Comparison of ENCODE assay signal across 18 cellular contexts in genomic region chr17:76718516-76718915, GRCh38. TPM values are rescaled to one million over a fixed set of nuclear protein-coding genes. Genes with fewer than 3 reads are reported as not detected.
DNase-seq lines count a peak whose midpoint lies in the region; ATAC-seq, FAIRE-seq and TF ChIP-seq lines count a peak whose summit lies in the region.
"Had no signal": no experiment of that assay in that cellular context is flagged by ENCODE, and none has a peak within 500 bp of the region (broad histone marks: within the 10 kb centered on the region; RNA-seq: fewer than 3 reads in every experiment).

No MANE protein-coding gene starts in this region.

- no peak for ATAC-seq in K562
- ATAC-seq: GM12878 had no signal

- H2BK5ac ChIP-seq in neuronal stem cell (ENCODE audit: low read length) = no peak overlapping the region

- H4K20me1 ChIP-seq in K562 (replicated peaks; ENCODE audit: control insufficient read depth, insufficient read depth, low read length) = peaks cover 11% of the 10 kb centered on the region; the same call in 1 of the 2 replicates

- no peak overlapping the region for H2BK120ac ChIP-seq in neuronal stem cell (ENCODE audit: low read depth, low read length)

- no peak overlapping the region for H4K91ac ChIP-seq in neuronal stem cell (ENCODE audit: low read depth, low read length, poor library complexity)

- CTCF ChIA-PET in AG04450 (lab: Charles Lee) = no interaction called here
- CTCF ChIA-PET in CD4-positive, alpha-beta memory T cell (lab: Charles Lee; ENCODE audit: partially characterized antibody) = interaction anchor here (0.5 to 3.2 kb wide), 4 partner anchors 14 to 195 kb away, joined by 3 to 10 read pairs (median 6); no protein-coding TSS in a partner anchor
- CTCF ChIA-PET in K562 (lab: Yijun Ruan, JAX; ENCODE audit: low intra/inter-chr PET ratio) = no interaction called here

- no peak for TF ChIP-seq CTCF in AG04450 (IDR thresholded peaks at IDR 0.05; ENCODE audit: low read depth, low read length)
- TF ChIP-seq CTCF in K562 (IDR thresholded peaks at IDR 0.05 in 2 of 3, conservative IDR thresholded peaks at IDR 0.05 in 1 of 3; ENCODE audit: insufficient read depth in 2 of 3, low read depth in 1 of 3, low read length in 3 of 3) = no peak

- no peak overlapping the region for H4K8ac ChIP-seq in neuronal stem cell (ENCODE audit: low read depth, low read length)

- H3K4me1 Mint-ChIP-seq in CD4-positive, alpha-beta memory T cell = peaks cover 29 to 51% (median 40%) of the 10 kb centered on the region in 4 donors

- in situ Hi-C loops in K562 (cut with MboI) = no loop called here
- in situ Hi-C loops in KBM-7 (cut with MboI; ENCODE audit: low pct_unique_long_range_greater_than_20kb, low sequenced_read_pairs) = no loop called here

- no peak overlapping the region for H3K23ac ChIP-seq in neuronal stem cell (ENCODE audit: low read depth, low read length, poor library complexity)

- peaks cover 2% of the 10 kb centered on the region for H3K9me1 ChIP-seq in K562 (ENCODE audit: control insufficient read depth, insufficient read depth, low read length)

- H3K36me3 Mint-ChIP-seq in CD4-positive, alpha-beta memory T cell = peaks cover 67 to 77% of the 10 kb centered on the region in 2 donors

- H3K14ac ChIP-seq in neuronal stem cell (ENCODE audit: low read length) = no peak overlapping the region

- no peak for TF ChIP-seq RAD21 in K562 (CRISPR knock-in tag; conservative IDR thresholded peaks at IDR 0.05 in 1 of 2, IDR thresholded peaks at IDR 0.05 in 1 of 2)

- H2AFZ ChIP-seq in K562 (ENCODE audit: low read depth, low read length) (no peak overlapping the region), neuronal stem cell (ENCODE audit: low read length) (no peak overlapping the region)

- no peak overlapping the region for H3K4ac ChIP-seq in neuronal stem cell (ENCODE audit: low read length)

- no TSS peak for BruUV-seq in K562 (replicated peaks; lab: Mats Ljungman, UMichigan)

- H3K4me1 ChIP-seq in CD4-positive, alpha-beta memory T cell (ENCODE audit: insufficient read depth, low read length) = peaks cover 46% of the 10 kb centered on the region
- H3K4me1 ChIP-seq in K562 (replicated peaks in 1 of 2; ENCODE audit: control insufficient read depth in 2 of 2, insufficient read depth in 2 of 2, low read length in 2 of 2) (peaks cover 18 to 25% of the 10 kb centered on the region in 2 experiments), neuronal stem cell (ENCODE audit: control insufficient read depth in 2 of 2, insufficient read depth in 1 of 2, low read depth in 1 of 2, low read length in 2 of 2) (no peaks in the 10 kb centered on the region)

- intact Hi-C loops in CD4-positive, alpha-beta memory T cell (cut with micrococcal nuclease) = no loop called here
- intact Hi-C loops in K562 (cut with micrococcal nuclease) = no loop called here

- no peak overlapping the region for H2AK5ac ChIP-seq in neuronal stem cell (ENCODE audit: low read depth, low read length)

- POLR2A ChIA-PET in AG04450 (lab: Yijun Ruan, JAX) = no interaction called here
- POLR2A ChIA-PET in CD4-positive, alpha-beta memory T cell (lab: Charles Lee; ENCODE audit: partially characterized antibody) = interaction anchor here (0.6 to 6.1 kb wide), 4 partner anchors 8 to 46 kb away, joined by 3 to 50 read pairs (median 8); partner anchors contain the start of genes JMJD6, METTL23, MFSD11 and SRSF2
- POLR2A ChIA-PET in K562 (lab: Yijun Ruan, JAX) = interaction anchor here (0.8 to 5.1 kb wide), 4 partner anchors 9 to 161 kb away, joined by 3 to 75 read pairs (median 20); partner anchors contain the start of genes JMJD6, METTL23, MFSD11 and SRSF2

- DNase-seq in AG04450 (ENCODE audit: low read depth, low spot score) (no peak), K562 (ENCODE audit: extremely low read depth in 1 of 4, low spot score in 3 of 4) (no peak), neuronal stem cell (ENCODE audit: low spot score) (no peak), KBM-7 (no peak), GF-D8 (lab: John Stamatoyannopoulos, UW) (no peak)
- no peak for DNase-seq in CD4-positive, alpha-beta memory T cell
- DNase-seq in activated CD4-positive, CD25-positive, alpha-beta regulatory T cell treated with anti-CD3 and anti-CD28 coated beads, Interleukin-2, amount 50 U/mL, for 72 hours = no peak
- DNase-seq: DND-41, MG63, NCI-H1092, NCI-H2081 treated with DMSO at 0.1 percent for 48 hours, NCI-H510A, NCI-H774, RPMI8226 had no signal

- TF ChIP-seq EP300 in K562 (IDR thresholded peaks at IDR 0.05; ENCODE audit: low read length) = no peak

- H3K4me2 ChIP-seq in K562 (ENCODE audit: insufficient read depth, low read length) = no peak overlapping the region
- no peak overlapping the region for H3K4me2 ChIP-seq in neuronal stem cell (ENCODE audit: insufficient read depth, low read length, poor library complexity, severe bottlenecking)

- H3K18ac ChIP-seq in neuronal stem cell (ENCODE audit: low read length) = no peak overlapping the region

- no peak overlapping the region for H3K4me3 Mint-ChIP-seq in CD4-positive, alpha-beta memory T cell
- H3K4me3 Mint-ChIP-seq: B cell had no signal

- H3K27ac Mint-ChIP-seq in CD4-positive, alpha-beta memory T cell = peak overlapping the region in 4 of 7 donors; percentile 9 to 76 (median 55)
- H3K27ac Mint-ChIP-seq: B cell had no signal

- no peaks in the 10 kb centered on the region for H3K27me3 Mint-ChIP-seq in CD4-positive, alpha-beta memory T cell
- H3K27me3 Mint-ChIP-seq: B cell had no signal

- peak overlapping the region; percentile 11 for H3K27ac ChIP-seq in AG04450 (ENCODE audit: low read depth, low read length)
- H3K27ac ChIP-seq in CD4-positive, alpha-beta memory T cell (ENCODE audit: low read depth, low read length) = no peak overlapping the region
- H3K27ac ChIP-seq in K562 (ENCODE audit: extremely low read depth, low read depth, low read length) = no peak overlapping the region; the same call in 2 of the 3 replicates
- no peak overlapping the region for H3K27ac ChIP-seq in neuronal stem cell (replicated peaks; ENCODE audit: low read length)

- H3K27me3 ChIP-seq in AG04450 (ENCODE audit: control insufficient read depth, insufficient read depth, low read length) = no peaks in the 10 kb centered on the region
- no peaks in the 10 kb centered on the region for H3K27me3 ChIP-seq in CD4-positive, alpha-beta memory T cell (ENCODE audit: insufficient read depth, low read length)
- no peaks in the 10 kb centered on the region for H3K27me3 ChIP-seq in K562 (ENCODE audit: control insufficient read depth in 2 of 2, insufficient read depth in 2 of 2, low read length in 2 of 2)
- H3K27me3 ChIP-seq in neuronal stem cell (ENCODE audit: control insufficient read depth in 3 of 3, insufficient read depth in 3 of 3, low read depth in 1 of 3, low read length in 3 of 3) = no peaks in the 10 kb centered on the region
- H3K27me3 ChIP-seq: MG63 had no signal

- H3K36me3 ChIP-seq in CD4-positive, alpha-beta memory T cell (ENCODE audit: insufficient read depth, low read length) = peaks cover 81% of the 10 kb centered on the region
- H3K36me3 ChIP-seq in K562 (ENCODE audit: control insufficient read depth, insufficient read depth, low read length) = peaks cover 92% of the 10 kb centered on the region
- peaks cover 44 to 91% of the 10 kb centered on the region in 2 donors for H3K36me3 ChIP-seq in neuronal stem cell (replicated peaks in 1 of 2; ENCODE audit: control insufficient read depth in 2 of 2, insufficient read depth in 2 of 2, low read length in 2 of 2)

- no peak overlapping the region for H2BK15ac ChIP-seq in neuronal stem cell (ENCODE audit: low read length)

- no peaks in the 10 kb centered on the region for H3K79me1 ChIP-seq in neuronal stem cell (ENCODE audit: low read depth, low read length)

- no peak overlapping the region for H2BK12ac ChIP-seq in neuronal stem cell (ENCODE audit: low read length)

- no peak for TF ChIP-seq POLR2A in K562 (conservative IDR thresholded peaks at IDR 0.05)

- no peaks in the 10 kb centered on the region for H3K9me3 Mint-ChIP-seq in CD4-positive, alpha-beta memory T cell

- peaks cover 30% of the 10 kb centered on the region for H3K79me2 ChIP-seq in K562 (ENCODE audit: control insufficient read depth, insufficient read depth, low read length)

- FAIRE-seq in K562 (lab: Jason Lieb, UNC) = no peak
- FAIRE-seq: G401.6, GM12878, H1 had no signal

- WGBS in K562 (ENCODE audit: insufficient coverage, low coverage, missing lambda C conversion rate) = 94% methylated on average over 15 of the region's 16 CpGs
- WGBS in neuronal stem cell (ENCODE audit: extremely low coverage in 2 of 2, insufficient read length in 2 of 2, insufficient replicate concordance in 1 of 2), 2 donors = no CpG with 5 or more reads among the region's 16 CpGs

- H3K4me3 ChIP-seq in AG04450 (ENCODE audit: low read depth, low read length) (no peak overlapping the region), K562 (no peak overlapping the region), neuronal stem cell (ENCODE audit: low read length in 2 of 2) (peak overlapping the region in 1 of 2 donors; percentile 23)
- no peak overlapping the region for H3K4me3 ChIP-seq in CD4-positive, alpha-beta memory T cell (ENCODE audit: low read length in 2 of 2)
- H3K4me3 ChIP-seq: GM12878, MG63 had no signal

- H3K9ac ChIP-seq in K562 (ENCODE audit: insufficient read depth in 1 of 2, low read depth in 2 of 2, low read length in 2 of 2) (no peak overlapping the region), neuronal stem cell (ENCODE audit: low read depth, low read length, poor library complexity) (peak overlapping the region; percentile 70)

- H3K9me3 ChIP-seq in AG04450 (ENCODE audit: control insufficient read depth, insufficient read depth, low read length) (no peaks in the 10 kb centered on the region), K562 (replicated peaks; ENCODE audit: control insufficient read depth, insufficient read depth, low read depth, low read length) (no peaks in the 10 kb centered on the region), neuronal stem cell (replicated peaks in 1 of 2; ENCODE audit: control insufficient read depth in 2 of 2, insufficient read depth in 1 of 2, low read depth in 1 of 2, low read length in 2 of 2) (no peaks in the 10 kb centered on the region)
- no peaks in the 10 kb centered on the region for H3K9me3 ChIP-seq in CD4-positive, alpha-beta memory T cell (ENCODE audit: control insufficient read depth in 1 of 2, low read length in 2 of 2)

RNA-seq across cellular contexts. Expression of gene MXRA7, which starts 7.8 kb away (rescaled TPM):
- polyA plus RNA-seq in AG04450 (2011; rRNA removed) = 222 and 265 TPM in 2 replicates
- polyA minus RNA-seq in AG04450 (2011; rRNA and poly(A)+ RNA removed) = 92.0 and 94.3 TPM in 2 replicates
- total RNA-seq in CD4-positive, alpha-beta memory T cell = 1 to 10 TPM; 6.3 to 9.2 TPM
- 10 to 100 TPM in 1 of 2 donors, 1 to 10 TPM in 1; 5.3 to 15.0 TPM for polyA plus RNA-seq in CD4-positive, alpha-beta memory T cell
- total RNA-seq in K562 (2011; cell fraction: chromatin; rRNA removed; ENCODE audit: low replicate concordance) = 7.4 and 13.0 TPM in 2 replicates
- 13.7 and 15.5 TPM in 2 replicates for total RNA-seq in K562 (2011; cell fraction: nucleolus; rRNA removed)
- total RNA-seq in K562 (2011; cell fraction: nucleoplasm; rRNA removed) = 17.9 and 28.3 TPM in 2 replicates
- 14.1 and 17.1 TPM in 2 replicates for total RNA-seq in K562 (2014; rRNA removed)
- total RNA-seq in K562 (2014; rRNA removed; fragmentation: Illumina TruSeq; extraction: Trizol) = 17.8 and 18.9 TPM in 2 replicates
- 8.2 and 8.8 TPM in 2 replicates for total RNA-seq in K562 (2015; rRNA removed; fragmentation: Illumina TruSeq; extraction: Trizol)
- 12.8 and 14.3 TPM in 2 replicates for total RNA-seq in K562 (2021)
- 36.8 and 38.4 TPM in 2 replicates for polyA plus RNA-seq in K562 (2011; rRNA removed)
- 14.5 and 26.4 TPM in 2 replicates for polyA plus RNA-seq in K562 (2011; cell fraction: cytosol; rRNA removed)
- polyA plus RNA-seq in K562 (2011; cell fraction: nucleus; rRNA removed) = 17.3 and 17.5 TPM in 2 replicates
- polyA plus RNA-seq in K562 (2012) = 9.6 and 28.4 TPM in 2 replicates
- polyA plus RNA-seq in K562 (2014; fragmentation: Illumina TruSeq; extraction: Trizol) = 24.4 and 25.0 TPM in 2 replicates
- 1 to 10 TPM; 2.6 to 3.2 TPM for polyA plus RNA-seq in K562 (2014; fragmentation: Nextera tagmentation; extraction: Ambion mirVana)
- polyA plus RNA-seq in K562 (2014; rRNA removed) = 14.4 and 22.0 TPM in 2 replicates
- polyA minus RNA-seq in K562 (2011; rRNA and poly(A)+ RNA removed) = 15.4 and 21.1 TPM in 2 replicates
- polyA minus RNA-seq in K562 (2011; cell fraction: cytosol; rRNA and poly(A)+ RNA removed) = 13.4 and 15.8 TPM in 2 replicates
- polyA minus RNA-seq in K562 (2011; cell fraction: nucleus; rRNA and poly(A)+ RNA removed) = 1.6 and 4.3 TPM in 2 replicates
- 91.4 TPM for polyA plus RNA-seq in neuronal stem cell (2013, experiment 1 of 2)
- polyA plus RNA-seq in neuronal stem cell (2013, experiment 2 of 2) = 90.3 TPM

RNA-seq across cellular contexts. Expression of gene JMJD6, which starts 7.9 kb away (rescaled TPM):
- polyA plus RNA-seq in AG04450 (2011; rRNA removed) = 12.4 and 17.3 TPM in 2 replicates
- 12.2 and 16.6 TPM in 2 replicates for polyA minus RNA-seq in AG04450 (2011; rRNA and poly(A)+ RNA removed)
- total RNA-seq in CD4-positive, alpha-beta memory T cell = 10 to 100 TPM; 59.4 to 62.1 TPM
- polyA plus RNA-seq in CD4-positive, alpha-beta memory T cell = 10 to 100 TPM; 22.1 to 40.7 TPM
- total RNA-seq in K562 (2011; cell fraction: chromatin; rRNA removed; ENCODE audit: low replicate concordance) = 39.0 and 102 TPM in 2 replicates
- 54.7 and 69.0 TPM in 2 replicates for total RNA-seq in K562 (2011; cell fraction: nucleolus; rRNA removed)
- 46.6 and 49.9 TPM in 2 replicates for total RNA-seq in K562 (2011; cell fraction: nucleoplasm; rRNA removed)
- 40.2 and 40.7 TPM in 2 replicates for total RNA-seq in K562 (2014; rRNA removed)
- 23.4 and 28.1 TPM in 2 replicates for total RNA-seq in K562 (2014; rRNA removed; fragmentation: Illumina TruSeq; extraction: Trizol)
- total RNA-seq in K562 (2015; rRNA removed; fragmentation: Illumina TruSeq; extraction: Trizol) = 37.4 and 38.5 TPM in 2 replicates
- total RNA-seq in K562 (2021) = 47.9 and 52.3 TPM in 2 replicates
- polyA plus RNA-seq in K562 (2011; rRNA removed) = 22.2 and 30.9 TPM in 2 replicates
- polyA plus RNA-seq in K562 (2011; cell fraction: cytosol; rRNA removed) = 25.7 and 30.0 TPM in 2 replicates
- 83.8 and 88.4 TPM in 2 replicates for polyA plus RNA-seq in K562 (2011; cell fraction: nucleus; rRNA removed)
- 50.5 and 52.4 TPM in 2 replicates for polyA plus RNA-seq in K562 (2012)
- 36.5 and 38.2 TPM in 2 replicates for polyA plus RNA-seq in K562 (2014; fragmentation: Illumina TruSeq; extraction: Trizol)
- 10 to 100 TPM in 1 of 2 experiments, 1 to 10 TPM in 1; 2.5 to 10.5 TPM for polyA plus RNA-seq in K562 (2014; fragmentation: Nextera tagmentation; extraction: Ambion mirVana)
- polyA plus RNA-seq in K562 (2014; rRNA removed) = 36.3 and 40.9 TPM in 2 replicates
- 13.2 and 15.1 TPM in 2 replicates for polyA minus RNA-seq in K562 (2011; rRNA and poly(A)+ RNA removed)
- 17.1 and 17.9 TPM in 2 replicates for polyA minus RNA-seq in K562 (2011; cell fraction: cytosol; rRNA and poly(A)+ RNA removed)
- polyA minus RNA-seq in K562 (2011; cell fraction: nucleus; rRNA and poly(A)+ RNA removed) = 12.0 and 22.5 TPM in 2 replicates
- polyA plus RNA-seq in neuronal stem cell (2013, experiment 1 of 2) = 9.1 TPM
- 9.1 TPM for polyA plus RNA-seq in neuronal stem cell (2013, experiment 2 of 2)

RNA-seq across cellular contexts. Expression of gene METTL23, which starts 8.1 kb away (rescaled TPM):
- polyA plus RNA-seq in AG04450 (2011; rRNA removed) = 46.8 and 54.4 TPM in 2 replicates
- 11.6 and 15.5 TPM in 2 replicates for polyA minus RNA-seq in AG04450 (2011; rRNA and poly(A)+ RNA removed)
- 10 to 100 TPM; 75.5 to 81.4 TPM for total RNA-seq in CD4-positive, alpha-beta memory T cell
- polyA plus RNA-seq in CD4-positive, alpha-beta memory T cell = 100 to 1,000 TPM; 134 to 156 TPM
- 39.2 and 44.3 TPM in 2 replicates for total RNA-seq in K562 (2011; cell fraction: chromatin; rRNA removed; ENCODE audit: low replicate concordance)
- 29.1 and 31.7 TPM in 2 replicates for total RNA-seq in K562 (2011; cell fraction: nucleolus; rRNA removed)
- 28.7 and 31.7 TPM in 2 replicates for total RNA-seq in K562 (2011; cell fraction: nucleoplasm; rRNA removed)
- total RNA-seq in K562 (2014; rRNA removed) = 29.4 and 32.9 TPM in 2 replicates
- 37.3 and 47.0 TPM in 2 replicates for total RNA-seq in K562 (2014; rRNA removed; fragmentation: Illumina TruSeq; extraction: Trizol)
- total RNA-seq in K562 (2015; rRNA removed; fragmentation: Illumina TruSeq; extraction: Trizol) = 24.1 and 29.5 TPM in 2 replicates
- total RNA-seq in K562 (2021) = 36.5 TPM in 2 replicates
- polyA plus RNA-seq in K562 (2011; rRNA removed) = 56.7 and 67.3 TPM in 2 replicates
- 40.2 and 42.2 TPM in 2 replicates for polyA plus RNA-seq in K562 (2011; cell fraction: cytosol; rRNA removed)
- polyA plus RNA-seq in K562 (2011; cell fraction: nucleus; rRNA removed) = 39.8 and 45.6 TPM in 2 replicates
- polyA plus RNA-seq in K562 (2012) = 44.3 and 52.0 TPM in 2 replicates
- 41.6 and 44.1 TPM in 2 replicates for polyA plus RNA-seq in K562 (2014; fragmentation: Illumina TruSeq; extraction: Trizol)
- polyA plus RNA-seq in K562 (2014; fragmentation: Nextera tagmentation; extraction: Ambion mirVana) = 10 to 100 TPM; 42.2 to 46.1 TPM
- polyA plus RNA-seq in K562 (2014; rRNA removed) = 46.6 and 58.5 TPM in 2 replicates
- 29.0 and 31.8 TPM in 2 replicates for polyA minus RNA-seq in K562 (2011; rRNA and poly(A)+ RNA removed)
- polyA minus RNA-seq in K562 (2011; cell fraction: cytosol; rRNA and poly(A)+ RNA removed) = 6.7 and 12.1 TPM in 2 replicates
- 9.2 and 15.1 TPM in 2 replicates for polyA minus RNA-seq in K562 (2011; cell fraction: nucleus; rRNA and poly(A)+ RNA removed)
- 29.2 TPM for polyA plus RNA-seq in neuronal stem cell (2013, experiment 1 of 2)
- polyA plus RNA-seq in neuronal stem cell (2013, experiment 2 of 2) = 31.8 TPM

RNA-seq across cellular contexts. Expression of gene SRSF2, which starts 18.6 kb away (rescaled TPM):
- polyA plus RNA-seq in AG04450 (2011; rRNA removed) (170 and 184 TPM in 2 replicates), K562 (2011; rRNA removed) (422 and 444 TPM in 2 replicates), K562 (2014; fragmentation: Illumina TruSeq; extraction: Trizol) (379 and 393 TPM in 2 replicates), K562 (2014; fragmentation: Nextera tagmentation; extraction: Ambion mirVana) (100 to 1,000 TPM; 161 to 186 TPM), K562 (2014; rRNA removed) (579 and 682 TPM in 2 replicates)
- polyA minus RNA-seq in AG04450 (2011; rRNA and poly(A)+ RNA removed) = 71.4 and 81.2 TPM in 2 replicates
- total RNA-seq in CD4-positive, alpha-beta memory T cell = 100 to 1,000 TPM; 327 to 330 TPM
- 100 to 1,000 TPM in 1 of 2 donors, 10 to 100 TPM in 1; 67.6 to 111 TPM for polyA plus RNA-seq in CD4-positive, alpha-beta memory T cell
- 541 and 860 TPM in 2 replicates for total RNA-seq in K562 (2011; cell fraction: chromatin; rRNA removed; ENCODE audit: low replicate concordance)
- total RNA-seq in K562 (2011; cell fraction: nucleolus; rRNA removed) = 738 and 811 TPM in 2 replicates
- 625 and 722 TPM in 2 replicates for total RNA-seq in K562 (2011; cell fraction: nucleoplasm; rRNA removed)
- total RNA-seq in K562 (2014; rRNA removed) (583 and 1,185 TPM in 2 replicates), K562 (2014; rRNA removed; fragmentation: Illumina TruSeq; extraction: Trizol) (261 and 276 TPM in 2 replicates), K562 (2015; rRNA removed; fragmentation: Illumina TruSeq; extraction: Trizol) (339 and 353 TPM in 2 replicates), K562 (2021) (499 and 569 TPM in 2 replicates)
- 268 and 523 TPM in 2 replicates for polyA plus RNA-seq in K562 (2011; cell fraction: cytosol; rRNA removed)
- 1,783 and 2,637 TPM in 2 replicates for polyA plus RNA-seq in K562 (2011; cell fraction: nucleus; rRNA removed)
- 310 and 372 TPM in 2 replicates for polyA plus RNA-seq in K562 (2012)
- polyA minus RNA-seq in K562 (2011; rRNA and poly(A)+ RNA removed) = 180 and 185 TPM in 2 replicates
- polyA minus RNA-seq in K562 (2011; cell fraction: cytosol; rRNA and poly(A)+ RNA removed) = 370 and 404 TPM in 2 replicates
- polyA minus RNA-seq in K562 (2011; cell fraction: nucleus; rRNA and poly(A)+ RNA removed) = 793 and 922 TPM in 2 replicates
- polyA plus RNA-seq in neuronal stem cell (2013, experiment 1 of 2) = 225 TPM
- 226 TPM for polyA plus RNA-seq in neuronal stem cell (2013, experiment 2 of 2)

RNA-seq across cellular contexts. Expression of gene MFSD11, which starts 19.4 kb away (rescaled TPM):
- polyA plus RNA-seq in AG04450 (2011; rRNA removed) (20.3 and 21.1 TPM in 2 replicates), K562 (2011; rRNA removed) (23.7 and 24.4 TPM in 2 replicates), K562 (2014; fragmentation: Illumina TruSeq; extraction: Trizol) (15.0 and 17.9 TPM in 2 replicates), K562 (2014; fragmentation: Nextera tagmentation; extraction: Ambion mirVana) (10 to 100 TPM; 14.4 to 19.7 TPM), K562 (2014; rRNA removed) (19.9 and 22.8 TPM in 2 replicates)
- 20.2 and 21.9 TPM in 2 replicates for polyA minus RNA-seq in AG04450 (2011; rRNA and poly(A)+ RNA removed)
- total RNA-seq in CD4-positive, alpha-beta memory T cell = 10 to 100 TPM; 32.7 to 37.8 TPM
- 10 to 100 TPM; 23.1 to 34.7 TPM for polyA plus RNA-seq in CD4-positive, alpha-beta memory T cell
- total RNA-seq in K562 (2011; cell fraction: chromatin; rRNA removed; ENCODE audit: low replicate concordance) = 145 and 147 TPM in 2 replicates
- total RNA-seq in K562 (2011; cell fraction: nucleolus; rRNA removed) = 84.1 and 87.6 TPM in 2 replicates
- 125 and 138 TPM in 2 replicates for total RNA-seq in K562 (2011; cell fraction: nucleoplasm; rRNA removed)
- total RNA-seq in K562 (2014; rRNA removed) (15.5 and 25.6 TPM in 2 replicates), K562 (2014; rRNA removed; fragmentation: Illumina TruSeq; extraction: Trizol) (20.9 and 21.8 TPM in 2 replicates), K562 (2015; rRNA removed; fragmentation: Illumina TruSeq; extraction: Trizol) (21.6 and 24.1 TPM in 2 replicates), K562 (2021) (24.5 and 26.2 TPM in 2 replicates)
- polyA plus RNA-seq in K562 (2011; cell fraction: cytosol; rRNA removed) = 20.6 and 23.7 TPM in 2 replicates
- 57.8 and 68.3 TPM in 2 replicates for polyA plus RNA-seq in K562 (2011; cell fraction: nucleus; rRNA removed)
- polyA plus RNA-seq in K562 (2012) = 21.9 and 28.2 TPM in 2 replicates
- 30.5 and 35.7 TPM in 2 replicates for polyA minus RNA-seq in K562 (2011; rRNA and poly(A)+ RNA removed)
- 16.4 and 22.1 TPM in 2 replicates for polyA minus RNA-seq in K562 (2011; cell fraction: cytosol; rRNA and poly(A)+ RNA removed)
- polyA minus RNA-seq in K562 (2011; cell fraction: nucleus; rRNA and poly(A)+ RNA removed) = 30.6 and 40.5 TPM in 2 replicates
- polyA plus RNA-seq in neuronal stem cell (2013, experiment 1 of 2) = 11.3 TPM
- polyA plus RNA-seq in neuronal stem cell (2013, experiment 2 of 2) = 12.1 TPM
